ENCODE assay signal across 20 cellular contexts in the genomic region with DNA sequence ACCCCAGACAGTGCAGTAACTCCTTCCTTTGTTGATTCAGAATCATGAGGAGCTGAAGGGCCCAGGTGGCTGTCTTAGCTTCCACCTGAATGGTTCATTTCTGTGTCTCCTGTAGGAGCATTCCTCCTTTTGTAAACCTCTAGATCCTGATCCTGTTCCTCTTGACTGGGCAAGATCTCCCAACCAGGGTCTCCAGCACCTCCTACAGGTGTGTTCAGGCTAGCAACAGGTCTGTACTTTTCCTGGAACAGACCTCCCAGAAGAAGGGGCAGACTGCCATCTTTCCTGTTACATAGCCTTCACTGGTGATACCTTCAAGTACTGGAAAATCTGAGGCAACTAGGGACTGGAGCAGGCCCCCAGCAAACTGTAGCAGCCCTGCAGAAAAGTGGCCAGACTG. TPM values are rescaled to one million over a fixed set of nuclear protein-coding genes. Genes with fewer than 3 reads are reported as not detected.
DNase-seq lines count a peak whose midpoint lies in the region; ATAC-seq, FAIRE-seq and TF ChIP-seq lines count a peak whose summit lies in the region.
"Had no signal": no experiment of that assay in that cellular context is flagged by ENCODE, and none has a peak within 500 bp of the region (broad histone marks: within the 10 kb centered on the region; RNA-seq: fewer than 3 reads in every experiment).

No MANE protein-coding gene starts in this region.

- TF ChIP-seq CTCF in HCT116 (IDR thresholded peaks at IDR 0.05 in 2 of 3, conservative IDR thresholded peaks at IDR 0.05 in 1 of 3; ENCODE audit: borderline replicate concordance in 1 of 3, insufficient read depth in 1 of 3, low read depth in 2 of 3, low read length in 2 of 3) (no peak), K562 (IDR thresholded peaks at IDR 0.05 in 2 of 3, conservative IDR thresholded peaks at IDR 0.05 in 1 of 3; ENCODE audit: insufficient read depth in 2 of 3, low read depth in 1 of 3, low read length in 3 of 3) (peak; percentile 30 to 35 (median 31); a peak in 4 of 6 replicates), neural progenitor cell (IDR thresholded peaks at IDR 0.05) (peak; percentile 25)

- no peaks in the 10 kb centered on the region for H3K27me3 ChIP-seq in HCT116 (ENCODE audit: insufficient read depth, low read length)
- H3K27me3 ChIP-seq in K562 (ENCODE audit: control insufficient read depth in 2 of 2, insufficient read depth in 2 of 2, low read length in 2 of 2) = peaks cover 3 to 23% of the 10 kb centered on the region in 2 experiments; a peak in 3 of 5 replicates
- H3K27me3 ChIP-seq in neural progenitor cell = no peaks in the 10 kb centered on the region
- H3K27me3 ChIP-seq: Peyer's patch had no signal

- RAD21 ChIA-PET in HCT116 (lab: Charles Lee; ENCODE audit: low non-redundant PET in 1 of 2, low total read pairs in 2 of 2, uncharacterized antibody in 2 of 2, unreplicated experiment in 2 of 2) = no interaction called here

- H3K79me2 ChIP-seq in HCT116 (ENCODE audit: insufficient read depth, low read length) = no peaks in the 10 kb centered on the region
- H3K79me2 ChIP-seq in K562 (ENCODE audit: control insufficient read depth, insufficient read depth, low read length) = no peaks in the 10 kb centered on the region
- H3K79me2 ChIP-seq in neural progenitor cell (ENCODE audit: low read depth) = no peaks in the 10 kb centered on the region

- no peak for FAIRE-seq in K562 (lab: Jason Lieb, UNC)

- H3K9ac ChIP-seq in HCT116 (ENCODE audit: low read length) (no peak overlapping the region), K562 (ENCODE audit: insufficient read depth in 1 of 2, low read depth in 2 of 2, low read length in 2 of 2) (no peak overlapping the region), neural progenitor cell (no peak overlapping the region)
- H3K9ac ChIP-seq: SK-N-SH had no signal

- H3K9me3 ChIP-seq in HCT116 (ENCODE audit: control insufficient read depth in 1 of 2, insufficient read depth in 1 of 2, low read depth in 1 of 2, low read length in 2 of 2) (no peaks in the 10 kb centered on the region), K562 (replicated peaks; ENCODE audit: control insufficient read depth, insufficient read depth, low read depth, low read length) (no peaks in the 10 kb centered on the region), neural progenitor cell (ENCODE audit: low read depth) (no peaks in the 10 kb centered on the region)
- H3K9me3 ChIP-seq: BE2C, Peyer's patch, SK-N-SH had no signal

- H3K27ac ChIP-seq in HCT116 (ENCODE audit: low read depth, low read length) = no peak overlapping the region
- no peak overlapping the region for H3K27ac ChIP-seq in K562 (ENCODE audit: extremely low read depth, low read depth, low read length)
- no peak overlapping the region for H3K27ac ChIP-seq in neural progenitor cell
- H3K27ac ChIP-seq: Peyer's patch had no signal

- H3K4me3 Mint-ChIP-seq in activated CD4-positive, alpha-beta T cell treated with anti-CD3 and anti-CD28 coated beads for 36 hours = no peak overlapping the region
- H3K4me3 Mint-ChIP-seq in neural progenitor cell = no peak overlapping the region
- H3K4me3 Mint-ChIP-seq: CD4-positive, alpha-beta T cell had no signal

- H3K4me2 ChIP-seq in HCT116 (ENCODE audit: low read length) = no peak overlapping the region
- no peak overlapping the region for H3K4me2 ChIP-seq in K562 (ENCODE audit: insufficient read depth, low read length)
- no peak overlapping the region for H3K4me2 ChIP-seq in neural progenitor cell
- H3K4me2 ChIP-seq: SK-N-SH had no signal

- no peaks in the 10 kb centered on the region for H3F3A ChIP-seq in neural progenitor cell (ENCODE audit: low read depth)

- H3K9me2 ChIP-seq in HCT116 (ENCODE audit: insufficient read depth) = no peaks in the 10 kb centered on the region
- H3K9me2 ChIP-seq: SK-N-SH had no signal

- peak; percentile 13; the same call in 1 of the 2 replicates for TF ChIP-seq RAD21 in HCT116 (IDR thresholded peaks at IDR 0.05; ENCODE audit: low read depth)
- TF ChIP-seq RAD21 in K562 (CRISPR knock-in tag; conservative IDR thresholded peaks at IDR 0.05 in 1 of 2, IDR thresholded peaks at IDR 0.05 in 1 of 2) = peak in 1 of 2 experiments; percentile 26; a peak in 1 of 4 replicates

- H3K4me1 ChIP-seq in HCT116 (ENCODE audit: control insufficient read depth in 1 of 2, insufficient read depth in 2 of 2, low read length in 2 of 2) (no peaks in the 10 kb centered on the region), K562 (replicated peaks in 1 of 2; ENCODE audit: control insufficient read depth in 2 of 2, insufficient read depth in 2 of 2, low read length in 2 of 2) (no peaks in the 10 kb centered on the region), neural progenitor cell (no peaks in the 10 kb centered on the region)
- H3K4me1 ChIP-seq: BE2C, Peyer's patch had no signal

- no peak overlapping the region for H3K27ac Mint-ChIP-seq in activated CD4-positive, alpha-beta T cell treated with anti-CD3 and anti-CD28 coated beads for 36 hours
- H3K27ac Mint-ChIP-seq in neural progenitor cell = no peak overlapping the region
- H3K27ac Mint-ChIP-seq: CD4-positive, alpha-beta T cell had no signal

- H4K20me1 ChIP-seq in HCT116 (ENCODE audit: insufficient read depth) (no peaks in the 10 kb centered on the region), K562 (replicated peaks; ENCODE audit: control insufficient read depth, insufficient read depth, low read length) (no peaks in the 10 kb centered on the region), neural progenitor cell (ENCODE audit: low read depth) (no peaks in the 10 kb centered on the region)

- in situ Hi-C loops in K562 (cut with MboI) = no loop called here

- no peaks in the 10 kb centered on the region for H3K9me3 Mint-ChIP-seq in activated CD4-positive, alpha-beta T cell treated with anti-CD3 and anti-CD28 coated beads for 36 hours (ENCODE audit: low read depth)
- H3K9me3 Mint-ChIP-seq in neural progenitor cell = peaks cover 3% of the 10 kb centered on the region
- H3K9me3 Mint-ChIP-seq: CD4-positive, alpha-beta T cell had no signal

- H3K27me3 Mint-ChIP-seq in activated CD4-positive, alpha-beta T cell treated with anti-CD3 and anti-CD28 coated beads for 36 hours = peaks cover 28% of the 10 kb centered on the region
- peaks cover 9% of the 10 kb centered on the region for H3K27me3 Mint-ChIP-seq in neural progenitor cell (ENCODE audit: insufficient read depth, low read depth)

- TF ChIP-seq EP300 in K562 (IDR thresholded peaks at IDR 0.05; ENCODE audit: low read length) = no peak

- no peaks in the 10 kb centered on the region for H3K4me1 Mint-ChIP-seq in activated CD4-positive, alpha-beta T cell treated with anti-CD3 and anti-CD28 coated beads for 36 hours
- H3K4me1 Mint-ChIP-seq in neural progenitor cell = no peaks in the 10 kb centered on the region

- DNase-seq in activated CD4-positive, alpha-beta T cell treated with anti-CD3 and anti-CD28 coated beads for 36 hours = peak; percentile 11
- no peak for DNase-seq in activated CD4-positive, alpha-beta T cell treated with anti-CD3 and anti-CD28 coated beads for 4 hours
- DNase-seq in HCT116 (ENCODE audit: low read depth, low spot score) (no peak), K562 (ENCODE audit: extremely low read depth in 1 of 4, low spot score in 3 of 4) (peak in 1 of 4 experiments; percentile 18), neural progenitor cell (ENCODE audit: low spot score) (peak; percentile 43), left cardiac atrium (no peak), mucosa of gallbladder (ENCODE audit: low spot score) (no peak), NCI-H1092 treated with DMSO at 0.1 percent for 48 hours (lab: John Stamatoyannopoulos, UW) (no peak)
- DNase-seq: 8988T; BE2C; CD4-positive, alpha-beta T cell; DMS53; H7; KBM-7; NCI-H1048; NCI-H1694; NCI-H524; Peyer's patch; SK-N-SH had no signal

- CTCF ChIA-PET in activated CD4-positive, alpha-beta T cell treated with anti-CD3 and anti-CD28 coated beads for 36 hours (lab: Charles Lee) = interaction anchor here (0.9 kb wide), 1 partner anchor 45 kb away, joined by 3 read pairs; no protein-coding TSS in a partner anchor
- CTCF ChIA-PET in HCT116 (lab: Charles Lee) (interaction anchor here (1.2 kb wide), 1 partner anchor 45 kb away, joined by 4 read pairs; no protein-coding TSS in a partner anchor), K562 (lab: Yijun Ruan, JAX; ENCODE audit: low intra/inter-chr PET ratio) (no interaction called here)

- H3K36me3 ChIP-seq in HCT116 (ENCODE audit: control insufficient read depth in 1 of 2, insufficient read depth in 2 of 2, low read length in 2 of 2) = no peaks in the 10 kb centered on the region
- no peaks in the 10 kb centered on the region for H3K36me3 ChIP-seq in K562 (ENCODE audit: control insufficient read depth, insufficient read depth, low read length)
- no peaks in the 10 kb centered on the region for H3K36me3 ChIP-seq in neural progenitor cell
- H3K36me3 ChIP-seq: BE2C, Peyer's patch had no signal

- intact Hi-C loops in activated CD4-positive, alpha-beta T cell treated with anti-CD3 and anti-CD28 coated beads for 36 hours (cut with DNase I, micrococcal nuclease) = no loop called here
- intact Hi-C loops in HCT116 (cut with micrococcal nuclease) = no loop called here
- intact Hi-C loops in K562 (cut with micrococcal nuclease) = no loop called here
- intact Hi-C loops in left cardiac atrium (cut with DNase I) = no loop called here

- POLR2A ChIA-PET in activated CD4-positive, alpha-beta T cell treated with anti-CD3 and anti-CD28 coated beads for 36 hours (lab: Charles Lee) = no interaction called here
- POLR2A ChIA-PET in HCT116 (lab: Charles Lee) = no interaction called here
- POLR2A ChIA-PET in K562 (lab: Yijun Ruan, JAX) = no interaction called here

- H3K4me3 ChIP-seq in HCT116 (replicated peaks in 1 of 2; ENCODE audit: low read depth in 1 of 2, low read length in 2 of 2) = no peak overlapping the region
- no peak overlapping the region for H3K4me3 ChIP-seq in K562
- no peak overlapping the region for H3K4me3 ChIP-seq in neural progenitor cell
- H3K4me3 ChIP-seq: Peyer's patch had no signal

- H3K36me3 Mint-ChIP-seq in activated CD4-positive, alpha-beta T cell treated with anti-CD3 and anti-CD28 coated beads for 36 hours (ENCODE audit: low read depth) = no peaks in the 10 kb centered on the region
- H3K36me3 Mint-ChIP-seq in neural progenitor cell = no peaks in the 10 kb centered on the region

- TF ChIP-seq POLR2A in HCT116 (IDR thresholded peaks at IDR 0.05; ENCODE audit: borderline replicate concordance, extremely low read depth, insufficient read depth, insufficient read length) (no peak), K562 (conservative IDR thresholded peaks at IDR 0.05) (no peak)

- BruUV-seq in HCT116 (replicated peaks; lab: Mats Ljungman, UMichigan) (no TSS peak), K562 (replicated peaks; lab: Mats Ljungman, UMichigan) (no TSS peak)

- H3K9me1 ChIP-seq in K562 (ENCODE audit: control insufficient read depth, insufficient read depth, low read length) = no peaks in the 10 kb centered on the region

- ATAC-seq in activated CD4-positive, alpha-beta T cell treated with anti-CD3 and anti-CD28 coated beads for 36 hours = no peak
- ATAC-seq in HCT116 (peak; percentile 55; the same call in 1 of the 2 replicates), K562 (peak; percentile 33; the same call in 1 of the 3 replicates), left cardiac atrium (no peak)
- ATAC-seq: Right ventricle myocardium inferior had no signal

- no peak overlapping the region for H2AFZ ChIP-seq in HCT116 (ENCODE audit: low read depth, low read length, poor library complexity, severe bottlenecking)
- H2AFZ ChIP-seq in K562 (ENCODE audit: low read depth, low read length) = no peak overlapping the region
- no peak overlapping the region for H2AFZ ChIP-seq in neural progenitor cell (replicated peaks)

RNA-seq across cellular contexts. Expression of a gene that starts 35.2 kb away (rescaled TPM):
- 1,000 to 10,000 TPM; 2,101 to 2,412 TPM for total RNA-seq in activated CD4-positive, alpha-beta T cell treated with anti-CD3 and anti-CD28 coated beads for 36 hours
- total RNA-seq in HCT116 (2021; ENCODE audit: unreplicated experiment) = 381 TPM
- polyA plus RNA-seq in HCT116 (2012) = 504 and 684 TPM in 2 replicates
- total RNA-seq in K562 (2011; cell fraction: chromatin; rRNA removed; ENCODE audit: low replicate concordance) = 1.2 TPM in 1 of 2 replicates, not detected in the other
- total RNA-seq in K562 (2011; cell fraction: nucleolus; rRNA removed) = 4.2 and 5.5 TPM in 2 replicates
- total RNA-seq in K562 (2011; cell fraction: nucleoplasm; rRNA removed) = 0.59 and 0.69 TPM in 2 replicates
- total RNA-seq in K562 (2014; rRNA removed) = 0.24 and 0.41 TPM in 2 replicates
- total RNA-seq in K562 (2014; rRNA removed; fragmentation: Illumina TruSeq; extraction: Trizol) = not detected in 2 replicates
- 0.65 and 1.4 TPM in 2 replicates for total RNA-seq in K562 (2015; rRNA removed; fragmentation: Illumina TruSeq; extraction: Trizol)
- total RNA-seq in K562 (2021) = 9.7 and 11.5 TPM in 2 replicates
- polyA plus RNA-seq in K562 (2011; rRNA removed) = 0.31 and 0.98 TPM in 2 replicates
- polyA plus RNA-seq in K562 (2011; cell fraction: cytosol; rRNA removed) = 0.15 and 0.46 TPM in 2 replicates
- polyA plus RNA-seq in K562 (2011; cell fraction: nucleus; rRNA removed) = 0.21 and 2.2 TPM in 2 replicates
- polyA plus RNA-seq in K562 (2012) = 0.92 and 2.4 TPM in 2 replicates
- polyA plus RNA-seq in K562 (2014; fragmentation: Illumina TruSeq; extraction: Trizol) = 0.55 TPM in 1 of 2 replicates, not detected in the other
- polyA plus RNA-seq in K562 (2014; fragmentation: Nextera tagmentation; extraction: Ambion mirVana) = under 1 TPM; 0.07 to 0.66 TPM
- polyA plus RNA-seq in K562 (2014; rRNA removed) = 0.49 and 1.7 TPM in 2 replicates
- polyA minus RNA-seq in K562 (2011; rRNA and poly(A)+ RNA removed) = not detected in 2 replicates
- polyA minus RNA-seq in K562 (2011; cell fraction: cytosol; rRNA and poly(A)+ RNA removed) = 2.4 and 4.1 TPM in 2 replicates
- 0.54 and 0.56 TPM in 2 replicates for polyA minus RNA-seq in K562 (2011; cell fraction: nucleus; rRNA and poly(A)+ RNA removed)
- total RNA-seq in neural progenitor cell (ENCODE audit: low replicate concordance) = 16.2 and 21.8 TPM in 2 replicates
- total RNA-seq in left cardiac atrium = 100 to 1,000 TPM; 609 to 632 TPM
- 1,432 TPM for total RNA-seq in mucosa of gallbladder

RNA-seq across cellular contexts. Expression of a gene that starts 49.9 kb away (rescaled TPM):
- 100 to 1,000 TPM; 660 to 678 TPM for total RNA-seq in activated CD4-positive, alpha-beta T cell treated with anti-CD3 and anti-CD28 coated beads for 36 hours
- total RNA-seq in HCT116 (2021; ENCODE audit: unreplicated experiment) (333 TPM), K562 (2014; rRNA removed) (1.7 and 2.4 TPM in 2 replicates), K562 (2014; rRNA removed; fragmentation: Illumina TruSeq; extraction: Trizol) (0.36 and 0.51 TPM in 2 replicates), K562 (2015; rRNA removed; fragmentation: Illumina TruSeq; extraction: Trizol) (0.57 and 1.0 TPM in 2 replicates), K562 (2021) (4.9 and 5.3 TPM in 2 replicates), neural progenitor cell (ENCODE audit: low replicate concordance) (65.2 and 170 TPM in 2 replicates), left cardiac atrium (100 to 1,000 TPM; 235 to 362 TPM), mucosa of gallbladder (601 TPM)
- polyA plus RNA-seq in HCT116 (2012) = 469 and 591 TPM in 2 replicates
- total RNA-seq in K562 (2011; cell fraction: chromatin; rRNA removed; ENCODE audit: low replicate concordance) = 1.8 and 3.2 TPM in 2 replicates
- total RNA-seq in K562 (2011; cell fraction: nucleolus; rRNA removed) = 2.8 and 4.5 TPM in 2 replicates
- total RNA-seq in K562 (2011; cell fraction: nucleoplasm; rRNA removed) = 2.6 and 5.0 TPM in 2 replicates
- polyA plus RNA-seq in K562 (2011; rRNA removed) (0.83 and 1.7 TPM in 2 replicates), K562 (2014; fragmentation: Illumina TruSeq; extraction: Trizol) (1.1 and 1.2 TPM in 2 replicates), K562 (2014; fragmentation: Nextera tagmentation; extraction: Ambion mirVana) (under 1 TPM; 0.23 to 0.25 TPM), K562 (2014; rRNA removed) (1.4 and 2.4 TPM in 2 replicates)
- 0.47 and 1.8 TPM in 2 replicates for polyA plus RNA-seq in K562 (2011; cell fraction: cytosol; rRNA removed)
- 1.7 and 6.2 TPM in 2 replicates for polyA plus RNA-seq in K562 (2011; cell fraction: nucleus; rRNA removed)
- 2.6 and 4.8 TPM in 2 replicates for polyA plus RNA-seq in K562 (2012)
- polyA minus RNA-seq in K562 (2011; rRNA and poly(A)+ RNA removed) = 0.42 and 0.51 TPM in 2 replicates
- 2.6 and 6.4 TPM in 2 replicates for polyA minus RNA-seq in K562 (2011; cell fraction: cytosol; rRNA and poly(A)+ RNA removed)
- polyA minus RNA-seq in K562 (2011; cell fraction: nucleus; rRNA and poly(A)+ RNA removed) = 0.40 and 0.56 TPM in 2 replicates

Comparison
In these comparisons a context has a peak if more than half of its experiments do, and no peak if none do; other contexts are left out.
1. DNase-seq: peak in activated CD4-positive, alpha-beta T cell treated with anti-CD3 and anti-CD28 coated beads for 36 hours (single experiment) and neural progenitor cell (single experiment); none in activated CD4-positive, alpha-beta T cell treated with anti-CD3 and anti-CD28 coated beads for 4 hours (0 of 2), HCT116 (single experiment), left cardiac atrium (single experiment), mucosa of gallbladder (single experiment) and NCI-H1092 treated with DMSO at 0.1 percent for 48 hours (single experiment).
2. ATAC-seq: peak in HCT116 (single experiment) and K562 (single experiment); none in activated CD4-positive, alpha-beta T cell treated with anti-CD3 and anti-CD28 coated beads for 36 hours (single experiment) and left cardiac atrium (0 of 2).
3. CTCF ChIP-seq: peak in K562 (3 of 3) and neural progenitor cell (single experiment); none in HCT116 (0 of 3).
4. RNA of a gene that starts 35.2 kb away (total RNA-seq): 2,101 to 2,412 TPM in activated CD4-positive, alpha-beta T cell treated with anti-CD3 and anti-CD28 coated beads for 36 hours, 1,432 TPM in mucosa of gallbladder (single experiment), 609 to 632 TPM in left cardiac atrium and 381 TPM in HCT116 (single experiment); 16.2 to 21.8 TPM in neural progenitor cell and 0.24 to 11.5 TPM in K562; every median in the first group is over 10 times any median in the second.
5. RNA of a gene that starts 49.9 kb away (total RNA-seq): 660 to 678 TPM in activated CD4-positive, alpha-beta T cell treated with anti-CD3 and anti-CD28 coated beads for 36 hours, 601 TPM in mucosa of gallbladder (single experiment), 235 to 362 TPM in left cardiac atrium, 333 TPM in HCT116 (single experiment) and 65.2 to 170 TPM in neural progenitor cell; 0.36 to 5.3 TPM in K562; every median in the first group is over 10 times any median in the second.